ENCODE assay signal across 11 cellular contexts in the genomic region with DNA sequence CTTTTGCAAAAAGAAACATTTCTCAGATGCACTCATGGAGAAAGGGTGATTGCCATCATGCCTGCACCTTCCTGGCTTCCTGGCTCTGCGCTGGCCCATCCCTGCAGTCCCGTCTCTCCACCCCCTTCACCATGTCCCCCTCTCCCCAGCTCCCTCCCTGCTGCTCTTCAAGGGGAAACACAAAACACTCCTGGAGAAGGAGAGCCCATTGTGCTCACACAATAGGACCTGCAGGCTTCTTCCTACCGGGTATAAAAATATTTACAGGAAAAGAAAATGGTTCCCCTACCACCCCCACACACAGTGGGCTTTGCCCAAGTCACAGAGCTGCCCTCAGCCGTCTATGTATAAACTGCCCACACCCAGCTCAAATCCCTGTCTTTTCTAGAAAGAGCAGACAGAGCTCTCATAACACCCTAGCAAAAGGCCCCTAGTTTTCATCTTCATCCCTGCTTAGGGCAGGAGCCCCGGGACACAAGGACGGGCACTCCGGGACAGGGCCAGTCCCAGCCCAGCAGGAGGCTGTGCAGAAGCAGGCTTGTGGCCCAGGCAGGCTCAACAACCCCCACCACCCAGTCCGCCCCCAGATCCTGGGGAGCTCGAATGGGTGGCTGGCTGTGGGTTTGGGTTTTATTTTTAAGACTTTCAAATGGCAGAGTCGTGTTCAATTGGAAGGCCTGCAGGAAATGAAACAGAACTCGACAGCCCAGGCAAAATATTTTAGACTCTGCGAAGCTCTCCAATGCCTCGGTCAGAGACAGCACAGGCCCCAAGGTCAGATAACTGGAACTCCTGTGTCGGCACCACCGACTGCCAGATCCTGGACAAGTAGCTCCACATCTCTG.
A peak's percentile ranks its signal among the peaks of the same experiment; 100 is the strongest.
DNase-seq lines count a peak whose midpoint lies in the region; ATAC-seq and TF ChIP-seq lines count a peak whose summit lies in the region.
"Had no signal": no experiment of that assay in that cellular context is flagged by ENCODE, and none has a peak within 500 bp of the region (broad histone marks: within the 10 kb centered on the region; RNA-seq: fewer than 3 reads in every experiment).

No MANE protein-coding gene starts in this region.

- no peak for TF ChIP-seq CTCF in RWPE2 (IDR thresholded peaks at IDR 0.05; ENCODE audit: poor library complexity, severe bottlenecking)
- no peak for TF ChIP-seq CTCF in heart right ventricle (IDR thresholded peaks at IDR 0.05)
- TF ChIP-seq CTCF in GM13976 (IDR thresholded peaks at IDR 0.05; ENCODE audit: borderline replicate concordance, control extremely low read depth, extremely low read depth, insufficient read depth, missing control alignments) = no peak

- ATAC-seq in RWPE2 (ENCODE audit: low read depth) (no peak), heart right ventricle (peak; percentile 34 to 67 (median 50)), HG03135 (IDR thresholded peaks at IDR 0.05; ENCODE audit: unreplicated experiment) (no peak)
- ATAC-seq: T-cell had no signal

- H3K4me3 ChIP-seq in RWPE2 (ENCODE audit: severe bottlenecking) = no peak overlapping the region
- peak overlapping the region in 1 of 10 donors; percentile 1 for H3K4me3 ChIP-seq in heart right ventricle
- no peak overlapping the region for H3K4me3 ChIP-seq in rectal smooth muscle tissue (ENCODE audit: low read length)
- H3K4me3 ChIP-seq: GM23248 had no signal

- H3K27me3 ChIP-seq in RWPE2 (ENCODE audit: insufficient read depth, poor library complexity, severe bottlenecking) (no peaks in the 10 kb centered on the region), heart right ventricle (no peaks in the 10 kb centered on the region), rectal smooth muscle tissue (ENCODE audit: control insufficient read depth, insufficient read depth, low read length) (no peaks in the 10 kb centered on the region)

- in situ Hi-C loops in GM13976 (cut with MboI; ENCODE audit: low sequenced_read_pairs, unreplicated experiment) = no loop called here

- H3K36me3 ChIP-seq in RWPE2 (ENCODE audit: low read depth) = peaks cover 99% of the 10 kb centered on the region
- peaks cover 0 to 71% (median 22%) of the 10 kb centered on the region in 9 donors for H3K36me3 ChIP-seq in heart right ventricle
- H3K36me3 ChIP-seq in rectal smooth muscle tissue (ENCODE audit: control insufficient read depth, insufficient read depth, low read length) = peaks cover 34% of the 10 kb centered on the region

- peaks cover under 1% of the 10 kb centered on the region for H3K9me3 ChIP-seq in RWPE2 (ENCODE audit: severe bottlenecking)
- peaks cover 0 to 11% (median 6%) of the 10 kb centered on the region in 11 donors for H3K9me3 ChIP-seq in heart right ventricle

- no peak overlapping the region for H3K27ac ChIP-seq in RWPE2 (ENCODE audit: poor library complexity, severe bottlenecking)
- H3K27ac ChIP-seq in heart right ventricle = peak overlapping the region; percentile 58 to 94 (median 86)
- peak overlapping the region; percentile 66 for H3K27ac ChIP-seq in rectal smooth muscle tissue (ENCODE audit: low read depth, low read length)
- H3K27ac ChIP-seq: GM23248 had no signal

- intact Hi-C loops in heart right ventricle (cut with DNase I) (loop anchor here in 5 of 10 donors (2.0 to 5.0 kb wide), 5 partner anchors 38 to 59 kb away; a partner anchor contains a TSS), posterior cingulate gyrus (cut with DNase I) (no loop called here)

- 31% methylated on average over 15 of the region's 15 CpGs for WGBS in heart right ventricle, 2 donors

- peak; percentile 56 for DNase-seq in COR-L47 (lab: John Stamatoyannopoulos, UW)
- peak; percentile 42 for DNase-seq in RWPE2 (ENCODE audit: low spot score)
- peak in 1 of 2 donors; percentile 41 for DNase-seq in heart right ventricle
- DNase-seq in posterior cingulate gyrus = no peak
- no peak for DNase-seq in SHP77 treated with DMSO at 0.1 percent for 48 hours (lab: John Stamatoyannopoulos, UW)
- no peak for DNase-seq in GM13976 (ENCODE audit: low spot score)
- DNase-seq: GM23248, kidney glomerular epithelial cell, T-cell had no signal

- H3K4me1 ChIP-seq in RWPE2 (ENCODE audit: insufficient read depth, poor library complexity, severe bottlenecking) (peaks cover 6% of the 10 kb centered on the region), heart right ventricle (peaks cover 18 to 81% (median 45%) of the 10 kb centered on the region in 9 donors), rectal smooth muscle tissue (ENCODE audit: control insufficient read depth, insufficient read depth, low read length) (peaks cover 8% of the 10 kb centered on the region)

- no peak overlapping the region for H3K9ac ChIP-seq in rectal smooth muscle tissue (ENCODE audit: low read length)
- H3K9ac ChIP-seq: GM23248 had no signal

Comparison
In these comparisons a context has a peak if more than half of its experiments do, and no peak if none do; other contexts are left out.
1. DNase-seq: peak in COR-L47 (single experiment) and RWPE2 (single experiment); none in posterior cingulate gyrus (0 of 10), SHP77 treated with DMSO at 0.1 percent for 48 hours (single experiment) and GM13976 (single experiment).
2. ATAC-seq: peak in heart right ventricle (8 of 8); none in RWPE2 (single experiment) and HG03135 (single experiment).